Comparison of ENCODE assay signal across 9 cellular contexts in genomic region chr18:49052891-49053644, GRCh38.
DNase-seq lines count a peak whose midpoint lies in the region; ATAC-seq and TF ChIP-seq lines count a peak whose summit lies in the region.
"Had no signal": no experiment of that assay in that cellular context is flagged by ENCODE, and none has a peak within 500 bp of the region (broad histone marks: within the 10 kb centered on the region; RNA-seq: fewer than 3 reads in every experiment).

No MANE protein-coding gene starts in this region.

- TF ChIP-seq CTCF in GM12865 (IDR thresholded peaks at IDR 0.05; ENCODE audit: insufficient read depth, low read depth, low read length, missing control alignments) (no peak), coronary artery (IDR thresholded peaks at IDR 0.05) (no peak)

- DNase-seq in GM12865 (ENCODE audit: low read depth) (peak; percentile 18), NCI-H69 (lab: John Stamatoyannopoulos, UW) (peak; percentile 88), coronary artery (ENCODE audit: low spot score) (no peak), smooth muscle cell of the brain vasculature (ENCODE audit: low read depth, low spot score) (peak; percentile 75), medulla oblongata (ENCODE audit: extremely low spot score) (no peak), GOT3 (lab: John Stamatoyannopoulos, UW) (no peak), epidermal melanocyte (ENCODE audit: insufficient read length, low spot score) (no peak)

- no peak overlapping the region for H3K4me3 ChIP-seq in GM12865 (ENCODE audit: low read depth, low read length)
- H3K4me3 ChIP-seq in coronary artery, result no peak overlapping the region
- H3K4me3 ChIP-seq: body of pancreas had no signal

- H3K27ac ChIP-seq in coronary artery, result peak overlapping the region; percentile 9 to 67
- H3K27ac ChIP-seq: body of pancreas had no signal

- no peak for ATAC-seq in GM19467 (IDR thresholded peaks at IDR 0.05; ENCODE audit: unreplicated experiment)
- ATAC-seq: body of pancreas had no signal

Comparison
In these comparisons a context has a peak if more than half of its experiments do, and no peak if none do; other contexts are left out.
1. DNase-seq: peak in GM12865 (single experiment), NCI-H69 (single experiment) and smooth muscle cell of the brain vasculature (single experiment); none in coronary artery (single experiment), medulla oblongata (single experiment), GOT3 (single experiment) and epidermal melanocyte (single experiment).